Comparison of ENCODE assay signal across 1 cellular context in genomic region chr16:58733671-58734458, GRCh38.
TF ChIP-seq lines count a peak whose summit lies in the region.

Gene GOT2, minus strand, starts transcription at chr16:58734316. Its CDS starts 88 bp downstream, at chr16:58734228.

TF ChIP-seq in K562, 482 proteins besides CTCF, POLR2A, EP300 and RAD21 (continued from another document):
- no peak for TF ChIP-seq HOXB6 (CRISPR knock-in tag; IDR thresholded peaks at IDR 0.05; ENCODE audit: borderline replicate concordance)
